ENCODE assay signal across 9 cellular contexts in genomic region chr9:26947736-26948135, GRCh38. TPM values are rescaled to one million over a fixed set of nuclear protein-coding genes. Genes with fewer than 3 reads are reported as not detected.
DNase-seq lines count a peak whose midpoint lies in the region; ATAC-seq, FAIRE-seq and TF ChIP-seq lines count a peak whose summit lies in the region.
"Had no signal": no experiment of that assay in that cellular context is flagged by ENCODE, and none has a peak within 500 bp of the region (broad histone marks: within the 10 kb centered on the region; RNA-seq: fewer than 3 reads in every experiment).

No MANE protein-coding gene starts in this region.

- intact Hi-C loops in Calu3 (cut with micrococcal nuclease; ENCODE audit: unreplicated experiment) (loop anchor here (5.0 kb wide), 1 partner anchor 330 kb away; no protein-coding TSS in a partner anchor), colonic mucosa (cut with DNase I) (no loop called here), posterior vena cava (cut with DNase I) (loop anchor here in 1 of 2 donors (5.0 kb wide), 1 partner anchor 55 kb away; the partner anchor contains the start of gene CAAP1)

- H3K4me2 ChIP-seq in OCI-LY1 (ENCODE audit: low read length) = peak overlapping the region; percentile 94
- H3K4me2 ChIP-seq in neural progenitor cell = peak overlapping the region; percentile 87

- H3K4me3 Mint-ChIP-seq in Calu3 (ENCODE audit: low read depth, unreplicated experiment) = peak overlapping the region; percentile 63
- H3K4me3 Mint-ChIP-seq in neural progenitor cell = peak overlapping the region; percentile 87

- H3K4me1 Mint-ChIP-seq in Calu3 (ENCODE audit: low read depth, unreplicated experiment) (peaks cover 26% of the 10 kb centered on the region), neural progenitor cell (peaks cover 16% of the 10 kb centered on the region)

- H3K9ac ChIP-seq in OCI-LY1 (ENCODE audit: low read length) (peak overlapping the region; percentile 94), colonic mucosa (ENCODE audit: low read depth in 2 of 2, low read length in 2 of 2) (peak overlapping the region in 1 of 2 donors; percentile 99), neural progenitor cell (peak overlapping the region; percentile 91)

- H3K27ac ChIP-seq in OCI-LY1 (ENCODE audit: low read depth, low read length, poor library complexity, severe bottlenecking) = peak overlapping the region; percentile 71
- H3K27ac ChIP-seq in colonic mucosa = peak overlapping the region; percentile 88
- H3K27ac ChIP-seq in neural progenitor cell = peak overlapping the region; percentile 99

- peaks cover 18% of the 10 kb centered on the region for H3K36me3 ChIP-seq in OCI-LY1 (ENCODE audit: insufficient read depth, low read length)
- no peaks in the 10 kb centered on the region for H3K36me3 ChIP-seq in colonic mucosa
- no peaks in the 10 kb centered on the region for H3K36me3 ChIP-seq in neural progenitor cell

- H3K79me2 ChIP-seq in OCI-LY1 (ENCODE audit: insufficient read depth, low read length) = peaks cover 42% of the 10 kb centered on the region
- H3K79me2 ChIP-seq in neural progenitor cell (ENCODE audit: low read depth) = peaks cover 49% of the 10 kb centered on the region

- H3K27me3 Mint-ChIP-seq in Calu3 (ENCODE audit: unreplicated experiment) (no peaks in the 10 kb centered on the region), neural progenitor cell (ENCODE audit: insufficient read depth, low read depth) (peaks cover 3% of the 10 kb centered on the region)

- H3F3A ChIP-seq in OCI-LY1 (ENCODE audit: insufficient read depth, low read length) (no peaks in the 10 kb centered on the region), neural progenitor cell (ENCODE audit: low read depth) (peaks cover 10% of the 10 kb centered on the region)

- CTCF ChIA-PET in Calu3 (lab: Charles Lee) = interaction anchor here (0.7 kb wide), 1 partner anchor 8 kb away, joined by 3 read pairs; no protein-coding TSS in a partner anchor

- H3K9me3 ChIP-seq in OCI-LY1 (ENCODE audit: low read length) (no peaks in the 10 kb centered on the region), colonic mucosa (no peaks in the 10 kb centered on the region), neural progenitor cell (ENCODE audit: low read depth) (no peaks in the 10 kb centered on the region)

- DNase-seq in Calu3 = no peak
- no peak for DNase-seq in colonic mucosa
- DNase-seq in neural progenitor cell (ENCODE audit: low spot score) = peak; percentile 15
- DNase-seq in NCI-H187 (lab: John Stamatoyannopoulos, UW) = no peak
- no peak for DNase-seq in posterior vena cava (ENCODE audit: low spot score)
- no peak for DNase-seq in HTR-8/SVneo (ENCODE audit: insufficient read length, low spot score)

- no peaks in the 10 kb centered on the region for H3K27me3 ChIP-seq in OCI-LY1 (ENCODE audit: insufficient read depth, low read length)
- no peaks in the 10 kb centered on the region for H3K27me3 ChIP-seq in colonic mucosa
- no peaks in the 10 kb centered on the region for H3K27me3 ChIP-seq in neural progenitor cell

- ATAC-seq in HG02759 (IDR thresholded peaks at IDR 0.05; ENCODE audit: unreplicated experiment) = no peak

- H3K36me3 Mint-ChIP-seq in Calu3 (ENCODE audit: insufficient read depth, unreplicated experiment) (peaks cover 21% of the 10 kb centered on the region), neural progenitor cell (peaks cover 13% of the 10 kb centered on the region)

- H3K4me1 ChIP-seq in OCI-LY1 (ENCODE audit: insufficient read depth, low read length, severe bottlenecking) (peaks cover 26% of the 10 kb centered on the region), colonic mucosa (peaks cover 15% of the 10 kb centered on the region), neural progenitor cell (peaks cover 19% of the 10 kb centered on the region)

- TF ChIP-seq CTCF in Calu3 (IDR thresholded peaks at IDR 0.05; ENCODE audit: unreplicated experiment) (no peak), OCI-LY1 (IDR thresholded peaks at IDR 0.05; ENCODE audit: low read length) (no peak), colonic mucosa (IDR thresholded peaks at IDR 0.05) (no peak), neural progenitor cell (IDR thresholded peaks at IDR 0.05) (no peak)

- no peak for FAIRE-seq in HTR-8/SVneo (lab: Jason Lieb, UNC)

- H3K4me3 ChIP-seq in OCI-LY1 (ENCODE audit: low read depth, low read length, poor library complexity, severe bottlenecking) (peak overlapping the region; percentile 91), colonic mucosa (peak overlapping the region; percentile 90), neural progenitor cell (peak overlapping the region; percentile 85)

- no peaks in the 10 kb centered on the region for H4K20me1 ChIP-seq in OCI-LY1 (ENCODE audit: insufficient read depth, low read length)
- H4K20me1 ChIP-seq in neural progenitor cell (ENCODE audit: low read depth) = no peaks in the 10 kb centered on the region

- H3K9me3 Mint-ChIP-seq in Calu3 (ENCODE audit: low read depth, unreplicated experiment) (no peaks in the 10 kb centered on the region), neural progenitor cell (no peaks in the 10 kb centered on the region)

- no peak overlapping the region for H2AFZ ChIP-seq in OCI-LY1 (ENCODE audit: low read length)
- H2AFZ ChIP-seq in neural progenitor cell (replicated peaks) = peak overlapping the region; percentile 95

- no peaks in the 10 kb centered on the region for H3K9me2 ChIP-seq in OCI-LY1 (ENCODE audit: low read depth, low read length)

- H3K27ac Mint-ChIP-seq in Calu3 (ENCODE audit: unreplicated experiment) (peak overlapping the region; percentile 99), neural progenitor cell (peak overlapping the region; percentile 100)

- TSS peak; percentile 75 for BruUV-seq in Calu3 (replicated peaks; lab: Mats Ljungman, UMichigan)

RNA-seq across cellular contexts. Expression of gene PLAA, which starts 0.7 kb away (rescaled TPM):
- total RNA-seq in Calu3 (2022) (27.9 and 28.1 TPM in 2 replicates), colonic mucosa (10 to 100 TPM; 24.4 to 32.4 TPM), neural progenitor cell (ENCODE audit: low replicate concordance) (44.8 and 80.1 TPM in 2 replicates), posterior vena cava (10 to 100 TPM; 25.4 to 27.0 TPM)

RNA-seq across cellular contexts. Expression of gene IFT74, which starts 8.5 kb away (rescaled TPM):
- total RNA-seq in Calu3 (2022) = 7.3 and 7.5 TPM in 2 replicates
- 10 to 100 TPM; 12.3 to 14.8 TPM for total RNA-seq in colonic mucosa
- 51.5 and 81.2 TPM in 2 replicates for total RNA-seq in neural progenitor cell (ENCODE audit: low replicate concordance)
- total RNA-seq in posterior vena cava = 10 to 100 TPM; 11.0 to 12.4 TPM

RNA-seq across cellular contexts. Expression of gene CAAP1, which starts 55.1 kb away (rescaled TPM):
- total RNA-seq in Calu3 (2022) (12.5 and 14.9 TPM in 2 replicates), colonic mucosa (10 to 100 TPM; 28.8 to 38.0 TPM), neural progenitor cell (ENCODE audit: low replicate concordance) (30.1 and 44.1 TPM in 2 replicates), posterior vena cava (10 to 100 TPM; 10.3 to 12.2 TPM)

RNA-seq across cellular contexts. Expression of gene LRRC19, which starts 57.7 kb away (rescaled TPM):
- total RNA-seq in Calu3 (2022) (0.21 and 1.1 TPM in 2 replicates), colonic mucosa (100 to 1,000 TPM in 1 of 2 donors, 10 to 100 TPM in 1; 48.9 to 130 TPM), neural progenitor cell (ENCODE audit: low replicate concordance) (not detected in 2 replicates), posterior vena cava (not detected)
- total RNA-seq: RPMI7951 had no signal
